In the genomic region with DNA sequence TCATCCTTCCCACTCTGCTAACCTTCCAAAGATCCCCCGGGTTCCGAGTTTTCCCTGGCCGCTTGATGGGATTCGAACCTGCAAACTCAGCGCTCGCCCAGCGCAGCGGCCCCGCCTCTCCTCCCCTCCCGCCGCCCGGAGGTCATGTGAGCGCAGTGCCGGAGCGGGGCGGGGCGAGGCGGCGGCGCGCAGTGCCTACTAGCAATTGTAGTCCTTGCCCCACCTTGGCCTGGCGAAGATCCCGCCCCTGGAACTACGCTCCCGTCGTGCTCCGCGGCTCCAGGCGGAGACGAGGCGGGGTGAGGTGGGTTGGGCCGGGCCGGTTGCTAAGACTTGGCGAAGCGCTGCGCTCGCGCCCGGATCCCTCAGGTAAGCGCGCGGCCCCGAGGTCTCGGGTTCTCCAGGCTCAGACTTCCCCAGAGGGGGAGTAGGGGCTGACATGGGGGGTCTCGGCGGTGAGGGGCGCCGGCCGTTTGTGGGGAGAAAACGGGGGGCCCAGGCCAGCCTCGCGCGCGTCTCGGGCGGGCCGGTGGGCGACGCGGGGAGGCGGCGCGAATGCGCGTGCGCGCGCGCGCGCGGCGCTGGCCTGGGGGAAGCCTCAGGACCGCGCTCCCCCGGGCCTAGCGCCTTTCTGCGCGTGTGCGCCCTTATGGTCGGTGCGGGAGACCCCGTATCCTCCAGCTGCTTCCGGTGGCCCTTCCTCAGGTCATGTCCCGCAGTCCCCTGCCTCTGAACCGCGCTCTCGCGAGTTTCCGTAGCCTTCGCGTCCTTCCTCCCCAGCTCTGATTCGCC, we compare ENCODE assay signal across 1 cellular context.
TF ChIP-seq lines count a peak whose summit lies in the region.

A gene (plus strand): TSS at position 329 of the 792 bp plus-strand sequence. CDS start 6,649 bp downstream, outside the sequence.
A gene with protein sequence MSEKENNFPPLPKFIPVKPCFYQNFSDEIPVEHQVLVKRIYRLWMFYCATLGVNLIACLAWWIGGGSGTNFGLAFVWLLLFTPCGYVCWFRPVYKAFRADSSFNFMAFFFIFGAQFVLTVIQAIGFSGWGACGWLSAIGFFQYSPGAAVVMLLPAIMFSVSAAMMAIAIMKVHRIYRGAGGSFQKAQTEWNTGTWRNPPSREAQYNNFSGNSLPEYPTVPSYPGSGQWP (plus strand): TSS at position 329 of the 792 bp plus-strand sequence. CDS start 9,621 bp downstream, outside the sequence.

TF ChIP-seq in HepG2, 621 proteins besides CTCF, POLR2A, EP300 and RAD21 (continued from another document and continues in another):
- TF ChIP-seq SSRP1 (CRISPR knock-in tag; IDR thresholded peaks at IDR 0.05) (peak; percentile 93), BHLHE40 (IDR thresholded peaks at IDR 0.05; ENCODE audit: low read length) (peak; percentile 84), NKX3-1 (CRISPR knock-in tag; IDR thresholded peaks at IDR 0.05) (no peak; the same call in 1 of the 2 replicates), ZNF292 (CRISPR knock-in tag; IDR thresholded peaks at IDR 0.05; ENCODE audit: borderline replicate concordance, low read depth) (no peak), KMT2A (CRISPR knock-in tag; IDR thresholded peaks at IDR 0.05) (peak; percentile 54; the same call in 1 of the 2 replicates), CHD2 (IDR thresholded peaks at IDR 0.05; ENCODE audit: low read depth, low read length) (peak; percentile 93), ZNF746 (CRISPR knock-in tag; IDR thresholded peaks at IDR 0.05) (peak; percentile 30; the same call in 1 of the 2 replicates), YEATS2 (CRISPR knock-in tag; IDR thresholded peaks at IDR 0.05; ENCODE audit: borderline replicate concordance) (peak; percentile 91), SP5 (CRISPR knock-in tag; IDR thresholded peaks at IDR 0.05; ENCODE audit: borderline replicate concordance, low read depth) (peak; percentile 87; the same call in 1 of the 2 replicates), ELF1 (CRISPR knock-in tag; IDR thresholded peaks at IDR 0.05) (peak; percentile 76), ZFP1 (CRISPR knock-in tag; IDR thresholded peaks at IDR 0.05) (no peak), ZNF713 (CRISPR knock-in tag; IDR thresholded peaks at IDR 0.05) (peak; percentile 33; the same call in 1 of the 2 replicates), TCF7 (IDR thresholded peaks at IDR 0.05; ENCODE audit: low read depth) (no peak), NFE2L1 (CRISPR knock-in tag; IDR thresholded peaks at IDR 0.05; ENCODE audit: borderline replicate concordance) (no peak), ZZZ3 (CRISPR knock-in tag; IDR thresholded peaks at IDR 0.05; ENCODE audit: borderline replicate concordance) (peak; percentile 55; the same call in 1 of the 2 replicates), GZF1 (CRISPR knock-in tag; IDR thresholded peaks at IDR 0.05) (0 out of 2 replicates have a peak, but pooled peaks have one; percentile 46), ZNF792 (CRISPR knock-in tag; IDR thresholded peaks at IDR 0.05) (peak; percentile 7; the same call in 1 of the 2 replicates), ZNF619 (CRISPR knock-in tag; IDR thresholded peaks at IDR 0.05) (no peak; the same call in 1 of the 2 replicates), NR2C2 (CRISPR knock-in tag; IDR thresholded peaks at IDR 0.05; ENCODE audit: borderline replicate concordance) (peak; percentile 99), HDAC1 (CRISPR knock-in tag; IDR thresholded peaks at IDR 0.05) (peak; percentile 54; the same call in 1 of the 2 replicates), ZSCAN25 (CRISPR knock-in tag; IDR thresholded peaks at IDR 0.05) (0 out of 2 replicates have a peak, but pooled peaks have one; percentile 14), TCF7L2 (IDR thresholded peaks at IDR 0.05; ENCODE audit: low read depth, low read length) (no peak), ZNF30 (CRISPR knock-in tag; IDR thresholded peaks at IDR 0.05) (no peak), ZNF256 (CRISPR knock-in tag; conservative IDR thresholded peaks at IDR 0.05) (no peak), SRF (IDR thresholded peaks at IDR 0.05; ENCODE audit: low read depth, low read length) (0 out of 2 replicates have a peak, but pooled peaks have one; percentile 39), HNRNPUL1 (IDR thresholded peaks at IDR 0.05; ENCODE audit: low read depth, low read length) (no peak), TGIF2 (CRISPR knock-in tag; IDR thresholded peaks at IDR 0.05) (peak; percentile 78), HMG20B (CRISPR knock-in tag; conservative IDR thresholded peaks at IDR 0.05) (no peak), RXRB (CRISPR knock-in tag; IDR thresholded peaks at IDR 0.05; ENCODE audit: borderline replicate concordance) (peak; percentile 39; the same call in 1 of the 2 replicates), GTF3A (CRISPR knock-in tag; conservative IDR thresholded peaks at IDR 0.05) (0 out of 2 replicates have a peak, but pooled peaks have one; percentile 63), RNF2 (conservative IDR thresholded peaks at IDR 0.05; ENCODE audit: low read depth) (peak; percentile 29; the same call in 1 of the 2 replicates), GATAD2A (CRISPR knock-in tag; IDR thresholded peaks at IDR 0.05) (peak; percentile 81), TEAD3 (CRISPR knock-in tag; optimal IDR thresholded peaks at IDR 0.05; ENCODE audit: borderline replicate concordance) (peak; percentile 52), SRSF9 (IDR thresholded peaks at IDR 0.05; ENCODE audit: borderline replicate concordance, insufficient read depth, low read depth, low read length, poor library complexity, severe bottlenecking) (no peak)
- TF ChIP-seq, protein P1, sequence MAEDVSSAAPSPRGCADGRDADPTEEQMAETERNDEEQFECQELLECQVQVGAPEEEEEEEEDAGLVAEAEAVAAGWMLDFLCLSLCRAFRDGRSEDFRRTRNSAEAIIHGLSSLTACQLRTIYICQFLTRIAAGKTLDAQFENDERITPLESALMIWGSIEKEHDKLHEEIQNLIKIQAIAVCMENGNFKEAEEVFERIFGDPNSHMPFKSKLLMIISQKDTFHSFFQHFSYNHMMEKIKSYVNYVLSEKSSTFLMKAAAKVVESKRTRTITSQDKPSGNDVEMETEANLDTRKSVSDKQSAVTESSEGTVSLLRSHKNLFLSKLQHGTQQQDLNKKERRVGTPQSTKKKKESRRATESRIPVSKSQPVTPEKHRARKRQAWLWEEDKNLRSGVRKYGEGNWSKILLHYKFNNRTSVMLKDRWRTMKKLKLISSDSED (CRISPR knock-in tag; IDR thresholded peaks at IDR 0.05), result no peak
- TF ChIP-seq, protein P2, sequence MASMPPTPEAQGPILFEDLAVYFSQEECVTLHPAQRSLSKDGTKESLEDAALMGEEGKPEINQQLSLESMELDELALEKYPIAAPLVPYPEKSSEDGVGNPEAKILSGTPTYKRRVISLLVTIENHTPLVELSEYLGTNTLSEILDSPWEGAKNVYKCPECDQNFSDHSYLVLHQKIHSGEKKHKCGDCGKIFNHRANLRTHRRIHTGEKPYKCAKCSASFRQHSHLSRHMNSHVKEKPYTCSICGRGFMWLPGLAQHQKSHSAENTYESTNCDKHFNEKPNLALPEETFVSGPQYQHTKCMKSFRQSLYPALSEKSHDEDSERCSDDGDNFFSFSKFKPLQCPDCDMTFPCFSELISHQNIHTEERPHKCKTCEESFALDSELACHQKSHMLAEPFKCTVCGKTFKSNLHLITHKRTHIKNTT (CRISPR knock-in tag; IDR thresholded peaks at IDR 0.05), result no peak
- TF ChIP-seq, protein P3, sequence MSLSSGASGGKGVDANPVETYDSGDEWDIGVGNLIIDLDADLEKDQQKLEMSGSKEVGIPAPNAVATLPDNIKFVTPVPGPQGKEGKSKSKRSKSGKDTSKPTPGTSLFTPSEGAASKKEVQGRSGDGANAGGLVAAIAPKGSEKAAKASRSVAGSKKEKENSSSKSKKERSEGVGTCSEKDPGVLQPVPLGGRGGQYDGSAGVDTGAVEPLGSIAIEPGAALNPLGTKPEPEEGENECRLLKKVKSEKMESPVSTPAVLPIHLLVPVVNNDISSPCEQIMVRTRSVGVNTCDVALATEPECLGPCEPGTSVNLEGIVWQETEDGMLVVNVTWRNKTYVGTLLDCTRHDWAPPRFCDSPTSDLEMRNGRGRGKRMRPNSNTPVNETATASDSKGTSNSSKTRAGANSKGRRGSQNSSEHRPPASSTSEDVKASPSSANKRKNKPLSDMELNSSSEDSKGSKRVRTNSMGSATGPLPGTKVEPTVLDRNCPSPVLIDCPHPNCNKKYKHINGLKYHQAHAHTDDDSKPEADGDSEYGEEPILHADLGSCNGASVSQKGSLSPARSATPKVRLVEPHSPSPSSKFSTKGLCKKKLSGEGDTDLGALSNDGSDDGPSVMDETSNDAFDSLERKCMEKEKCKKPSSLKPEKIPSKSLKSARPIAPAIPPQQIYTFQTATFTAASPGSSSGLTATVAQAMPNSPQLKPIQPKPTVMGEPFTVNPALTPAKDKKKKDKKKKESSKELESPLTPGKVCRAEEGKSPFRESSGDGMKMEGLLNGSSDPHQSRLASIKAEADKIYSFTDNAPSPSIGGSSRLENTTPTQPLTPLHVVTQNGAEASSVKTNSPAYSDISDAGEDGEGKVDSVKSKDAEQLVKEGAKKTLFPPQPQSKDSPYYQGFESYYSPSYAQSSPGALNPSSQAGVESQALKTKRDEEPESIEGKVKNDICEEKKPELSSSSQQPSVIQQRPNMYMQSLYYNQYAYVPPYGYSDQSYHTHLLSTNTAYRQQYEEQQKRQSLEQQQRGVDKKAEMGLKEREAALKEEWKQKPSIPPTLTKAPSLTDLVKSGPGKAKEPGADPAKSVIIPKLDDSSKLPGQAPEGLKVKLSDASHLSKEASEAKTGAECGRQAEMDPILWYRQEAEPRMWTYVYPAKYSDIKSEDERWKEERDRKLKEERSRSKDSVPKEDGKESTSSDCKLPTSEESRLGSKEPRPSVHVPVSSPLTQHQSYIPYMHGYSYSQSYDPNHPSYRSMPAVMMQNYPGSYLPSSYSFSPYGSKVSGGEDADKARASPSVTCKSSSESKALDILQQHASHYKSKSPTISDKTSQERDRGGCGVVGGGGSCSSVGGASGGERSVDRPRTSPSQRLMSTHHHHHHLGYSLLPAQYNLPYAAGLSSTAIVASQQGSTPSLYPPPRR (CRISPR knock-in tag; IDR thresholded peaks at IDR 0.05; ENCODE audit: borderline replicate concordance), result no peak
- TF ChIP-seq, protein P4, sequence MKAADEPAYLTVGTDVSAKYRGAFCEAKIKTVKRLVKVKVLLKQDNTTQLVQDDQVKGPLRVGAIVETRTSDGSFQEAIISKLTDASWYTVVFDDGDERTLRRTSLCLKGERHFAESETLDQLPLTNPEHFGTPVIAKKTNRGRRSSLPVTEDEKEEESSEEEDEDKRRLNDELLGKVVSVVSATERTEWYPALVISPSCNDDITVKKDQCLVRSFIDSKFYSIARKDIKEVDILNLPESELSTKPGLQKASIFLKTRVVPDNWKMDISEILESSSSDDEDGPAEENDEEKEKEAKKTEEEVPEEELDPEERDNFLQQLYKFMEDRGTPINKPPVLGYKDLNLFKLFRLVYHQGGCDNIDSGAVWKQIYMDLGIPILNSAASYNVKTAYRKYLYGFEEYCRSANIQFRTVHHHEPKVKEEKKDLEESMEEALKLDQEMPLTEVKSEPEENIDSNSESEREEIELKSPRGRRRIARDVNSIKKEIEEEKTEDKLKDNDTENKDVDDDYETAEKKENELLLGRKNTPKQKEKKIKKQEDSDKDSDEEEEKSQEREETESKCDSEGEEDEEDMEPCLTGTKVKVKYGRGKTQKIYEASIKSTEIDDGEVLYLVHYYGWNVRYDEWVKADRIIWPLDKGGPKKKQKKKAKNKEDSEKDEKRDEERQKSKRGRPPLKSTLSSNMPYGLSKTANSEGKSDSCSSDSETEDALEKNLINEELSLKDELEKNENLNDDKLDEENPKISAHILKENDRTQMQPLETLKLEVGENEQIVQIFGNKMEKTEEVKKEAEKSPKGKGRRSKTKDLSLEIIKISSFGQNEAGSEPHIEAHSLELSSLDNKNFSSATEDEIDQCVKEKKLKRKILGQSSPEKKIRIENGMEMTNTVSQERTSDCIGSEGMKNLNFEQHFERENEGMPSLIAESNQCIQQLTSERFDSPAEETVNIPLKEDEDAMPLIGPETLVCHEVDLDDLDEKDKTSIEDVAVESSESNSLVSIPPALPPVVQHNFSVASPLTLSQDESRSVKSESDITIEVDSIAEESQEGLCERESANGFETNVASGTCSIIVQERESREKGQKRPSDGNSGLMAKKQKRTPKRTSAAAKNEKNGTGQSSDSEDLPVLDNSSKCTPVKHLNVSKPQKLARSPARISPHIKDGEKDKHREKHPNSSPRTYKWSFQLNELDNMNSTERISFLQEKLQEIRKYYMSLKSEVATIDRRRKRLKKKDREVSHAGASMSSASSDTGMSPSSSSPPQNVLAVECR (CRISPR knock-in tag; IDR thresholded peaks at IDR 0.05; ENCODE audit: borderline replicate concordance), result peak; percentile 77; the same call in 1 of the 2 replicates
- TF ChIP-seq, protein P5, sequence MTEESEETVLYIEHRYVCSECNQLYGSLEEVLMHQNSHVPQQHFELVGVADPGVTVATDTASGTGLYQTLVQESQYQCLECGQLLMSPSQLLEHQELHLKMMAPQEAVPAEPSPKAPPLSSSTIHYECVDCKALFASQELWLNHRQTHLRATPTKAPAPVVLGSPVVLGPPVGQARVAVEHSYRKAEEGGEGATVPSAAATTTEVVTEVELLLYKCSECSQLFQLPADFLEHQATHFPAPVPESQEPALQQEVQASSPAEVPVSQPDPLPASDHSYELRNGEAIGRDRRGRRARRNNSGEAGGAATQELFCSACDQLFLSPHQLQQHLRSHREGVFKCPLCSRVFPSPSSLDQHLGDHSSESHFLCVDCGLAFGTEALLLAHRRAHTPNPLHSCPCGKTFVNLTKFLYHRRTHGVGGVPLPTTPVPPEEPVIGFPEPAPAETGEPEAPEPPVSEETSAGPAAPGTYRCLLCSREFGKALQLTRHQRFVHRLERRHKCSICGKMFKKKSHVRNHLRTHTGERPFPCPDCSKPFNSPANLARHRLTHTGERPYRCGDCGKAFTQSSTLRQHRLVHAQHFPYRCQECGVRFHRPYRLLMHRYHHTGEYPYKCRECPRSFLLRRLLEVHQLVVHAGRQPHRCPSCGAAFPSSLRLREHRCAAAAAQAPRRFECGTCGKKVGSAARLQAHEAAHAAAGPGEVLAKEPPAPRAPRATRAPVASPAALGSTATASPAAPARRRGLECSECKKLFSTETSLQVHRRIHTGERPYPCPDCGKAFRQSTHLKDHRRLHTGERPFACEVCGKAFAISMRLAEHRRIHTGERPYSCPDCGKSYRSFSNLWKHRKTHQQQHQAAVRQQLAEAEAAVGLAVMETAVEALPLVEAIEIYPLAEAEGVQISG (CRISPR knock-in tag; IDR thresholded peaks at IDR 0.05), result peak; percentile 85
- TF ChIP-seq, protein P6, sequence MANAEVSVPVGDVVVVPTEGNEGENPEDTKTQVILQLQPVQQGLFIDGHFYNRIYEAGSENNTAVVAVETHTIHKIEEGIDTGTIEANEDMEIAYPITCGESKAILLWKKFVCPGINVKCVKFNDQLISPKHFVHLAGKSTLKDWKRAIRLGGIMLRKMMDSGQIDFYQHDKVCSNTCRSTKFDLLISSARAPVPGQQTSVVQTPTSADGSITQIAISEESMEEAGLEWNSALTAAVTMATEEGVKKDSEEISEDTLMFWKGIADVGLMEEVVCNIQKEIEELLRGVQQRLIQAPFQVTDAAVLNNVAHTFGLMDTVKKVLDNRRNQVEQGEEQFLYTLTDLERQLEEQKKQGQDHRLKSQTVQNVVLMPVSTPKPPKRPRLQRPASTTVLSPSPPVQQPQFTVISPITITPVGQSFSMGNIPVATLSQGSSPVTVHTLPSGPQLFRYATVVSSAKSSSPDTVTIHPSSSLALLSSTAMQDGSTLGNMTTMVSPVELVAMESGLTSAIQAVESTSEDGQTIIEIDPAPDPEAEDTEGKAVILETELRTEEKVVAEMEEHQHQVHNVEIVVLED (CRISPR knock-in tag; IDR thresholded peaks at IDR 0.05; ENCODE audit: borderline replicate concordance), result peak; percentile 87
- TF ChIP-seq, protein P7, sequence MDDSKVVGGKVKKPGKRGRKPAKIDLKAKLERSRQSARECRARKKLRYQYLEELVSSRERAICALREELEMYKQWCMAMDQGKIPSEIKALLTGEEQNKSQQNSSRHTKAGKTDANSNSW (CRISPR knock-in tag; IDR thresholded peaks at IDR 0.05; ENCODE audit: borderline replicate concordance), result no peak; the same call in 1 of the 2 replicates
